9 cellular contexts compared by ENCODE assay signal in genomic region chr4:87375719-87376291, GRCh38. TPM values are rescaled to one million over a fixed set of nuclear protein-coding genes. Genes with fewer than 3 reads are reported as not detected.
A peak's percentile ranks its signal among the peaks of the same experiment; 100 is the strongest.
DNase-seq lines count a peak whose midpoint lies in the region; ATAC-seq, FAIRE-seq and TF ChIP-seq lines count a peak whose summit lies in the region.
"Had no signal": no experiment of that assay in that cellular context is flagged by ENCODE, and none has a peak within 500 bp of the region (broad histone marks: within the 10 kb centered on the region; RNA-seq: fewer than 3 reads in every experiment).

No MANE protein-coding gene starts in this region.

- H3K27me3 ChIP-seq in WERI-Rb-1 (ENCODE audit: insufficient read depth, low read depth, severe bottlenecking), result no peaks in the 10 kb centered on the region
- H3K27me3 ChIP-seq in heart left ventricle, result no peaks in the 10 kb centered on the region
- no peaks in the 10 kb centered on the region for H3K27me3 ChIP-seq in sigmoid colon

- peak; percentile 55 to 86 (median 65) for ATAC-seq in heart left ventricle
- no peak for ATAC-seq in GM18858 (IDR thresholded peaks at IDR 0.05; ENCODE audit: unreplicated experiment)

- H3K9me3 ChIP-seq in WERI-Rb-1 (ENCODE audit: severe bottlenecking), result no peaks in the 10 kb centered on the region
- H3K9me3 ChIP-seq in heart left ventricle, result no peaks in the 10 kb centered on the region
- no peaks in the 10 kb centered on the region for H3K9me3 ChIP-seq in sigmoid colon

- peak; percentile 71 for TF ChIP-seq CTCF in GM12872 (IDR thresholded peaks at IDR 0.05; ENCODE audit: insufficient read depth, low read depth, low read length)
- peak; percentile 59 for TF ChIP-seq CTCF in WERI-Rb-1 (IDR thresholded peaks at IDR 0.05; ENCODE audit: low read depth, low read length)
- TF ChIP-seq CTCF in heart left ventricle (IDR thresholded peaks at IDR 0.05), result peak; percentile 44 to 80 (median 68)
- peak; percentile 67 to 79 (median 75) for TF ChIP-seq CTCF in sigmoid colon (IDR thresholded peaks at IDR 0.05)

- H3K27ac ChIP-seq in WERI-Rb-1 (no peak overlapping the region), heart left ventricle (peak overlapping the region in 1 of 12 donors; percentile 25), sigmoid colon (peak overlapping the region in 2 of 4 donors; percentile 8 to 58)

- WGBS in heart left ventricle, 4 donors, result 52 to 63% (median 56%) methylated on average over 4 of the region's 4 CpGs
- WGBS in sigmoid colon, 2 donors, result 40 to 53% methylated on average over 4 of the region's 4 CpGs

- in situ Hi-C loops in ACHN (cut with HindIII; ENCODE audit: low pct_ligation_motif_present, low pct_unique_long_range_greater_than_20kb, low sequenced_read_pairs), result no loop called here

- FAIRE-seq in HTR-8/SVneo (lab: Jason Lieb, UNC), result no peak
- FAIRE-seq: colon had no signal

- H3K4me3 ChIP-seq in WERI-Rb-1 (ENCODE audit: low read depth, low read length) (no peak overlapping the region), heart left ventricle (no peak overlapping the region), sigmoid colon (no peak overlapping the region)

- peak; percentile 63 for DNase-seq in ACHN
- peak; percentile 23 for DNase-seq in HTR-8/SVneo (ENCODE audit: insufficient read length, low spot score)
- no peak for DNase-seq in WERI-Rb-1
- DNase-seq in heart left ventricle, result no peak
- peak; percentile 76 for DNase-seq in sigmoid colon
- no peak for DNase-seq in stimulated activated CD4-positive, alpha-beta T cell treated with anti-CD3 and anti-CD28 coated beads, Interleukin-15, amount 100 ng/mL, for 24 hours

- TF ChIP-seq EP300 in sigmoid colon (IDR thresholded peaks at IDR 0.05), result no peak

- H3K4me1 ChIP-seq in heart left ventricle, result peaks cover 0 to 9% (median 3%) of the 10 kb centered on the region in 12 donors
- H3K4me1 ChIP-seq in sigmoid colon, result peaks cover 0 to 8% (median 5%) of the 10 kb centered on the region in 4 donors

- intact Hi-C loops in heart left ventricle (cut with DNase I), result loop anchor here in 9 of 10 donors (1.0 to 10.0 kb wide), 7 partner anchors 46 to 471 kb away; partner anchors contain the start of gene NUDT9 (in 3 of the 9)
- intact Hi-C loops in sigmoid colon (cut with DNase I), result loop anchor here (1.0 to 10.0 kb wide), 3 partner anchors 49 to 471 kb away; partner anchors contain the start of gene NUDT9

- no peaks in the 10 kb centered on the region for H3K36me3 ChIP-seq in WERI-Rb-1
- peaks cover 0 to 68% (median 49%) of the 10 kb centered on the region in 9 donors for H3K36me3 ChIP-seq in heart left ventricle
- peaks cover 5 to 53% (median 24%) of the 10 kb centered on the region in 4 donors for H3K36me3 ChIP-seq in sigmoid colon

- no peak for TF ChIP-seq POLR2A in heart left ventricle (IDR thresholded peaks at IDR 0.05)
- no peak for TF ChIP-seq POLR2A in sigmoid colon (IDR thresholded peaks at IDR 0.05)

RNA-seq across cellular contexts. Expression of gene HSD17B11, which starts 15.2 kb away (rescaled TPM):
- total RNA-seq in heart left ventricle (10 to 100 TPM in 6 of 9 donors, 1 to 10 TPM in 3; 6.6 to 28.0 (median 13.4) TPM), sigmoid colon (10 to 100 TPM; 57.3 to 97.6 (median 70.3) TPM)
- polyA plus RNA-seq in heart left ventricle (10 to 100 TPM; 17.8 to 22.9 TPM), sigmoid colon (100 to 1,000 TPM; 139 to 145 (median 142) TPM)

RNA-seq across cellular contexts. Expression of gene NUDT9, which starts 46.6 kb away (rescaled TPM):
- total RNA-seq in heart left ventricle (10 to 100 TPM; 17.1 to 29.7 (median 24.0) TPM), sigmoid colon (10 to 100 TPM; 12.4 to 25.2 (median 22.7) TPM)
- polyA plus RNA-seq in heart left ventricle (10 to 100 TPM; 55.5 to 56.6 TPM), sigmoid colon (10 to 100 TPM; 27.0 to 53.1 (median 33.5) TPM)

RNA-seq across cellular contexts. Expression of gene HSD17B13, which starts 53.1 kb away (rescaled TPM):
- under 1 TPM in 5 of 9 donors, not detected in 4; 0.16 to 0.73 (median 0.35) TPM for total RNA-seq in heart left ventricle
- under 1 TPM; 0.11 to 0.23 TPM for polyA plus RNA-seq in heart left ventricle
- 1 to 10 TPM in 2 of 4 donors, under 1 TPM in 2; 0.27 to 1.8 (median 0.91) TPM for total RNA-seq in sigmoid colon
- polyA plus RNA-seq in sigmoid colon, result under 1 TPM in 2 of 3 donors, not detected in 1; 0.13 to 0.60 TPM

Comparison
In these comparisons a context has a peak if more than half of its experiments do, and no peak if none do; other contexts are left out.
1. DNase-seq: peak in ACHN (single experiment), HTR-8/SVneo (single experiment) and sigmoid colon (single experiment); none in WERI-Rb-1 (single experiment), heart left ventricle (0 of 5) and stimulated activated CD4-positive, alpha-beta T cell treated with anti-CD3 and anti-CD28 coated beads, Interleukin-15, amount 100 ng/mL, for 24 hours (single experiment).
2. Peak in every context shown above with its lines, with median percentiles within 50 percentile points of each other: CTCF ChIP-seq.